In genomic region chr4:1294891-1295290, GRCh38 we compare ENCODE assay signal across 19 cellular contexts. TPM values are rescaled to one million over a fixed set of nuclear protein-coding genes. Genes with fewer than 3 reads are reported as not detected.
DNase-seq lines count a peak whose midpoint lies in the region; ATAC-seq and TF ChIP-seq lines count a peak whose summit lies in the region.
"Had no signal": no experiment of that assay in that cellular context is flagged by ENCODE, and none has a peak within 500 bp of the region (broad histone marks: within the 10 kb centered on the region; RNA-seq: fewer than 3 reads in every experiment).

No MANE protein-coding gene starts in this region.

- intact Hi-C loops in vagina (cut with DNase I): no loop called here

- no peaks in the 10 kb centered on the region for H3K9me3 Mint-ChIP-seq in activated naive CD8-positive, alpha-beta T cell treated with anti-CD3 and anti-CD28 coated beads for 36 hours
- no peaks in the 10 kb centered on the region for H3K9me3 Mint-ChIP-seq in activated naive CD8-positive, alpha-beta T cell treated with anti-CD3 and anti-CD28 coated beads, Interleukin-2, amount 50 U/mL, for 24 hours
- H3K9me3 Mint-ChIP-seq in immature natural killer cell: no peaks in the 10 kb centered on the region
- no peaks in the 10 kb centered on the region for H3K9me3 Mint-ChIP-seq in stimulated activated effector memory CD8-positive, alpha-beta T cell treated with anti-CD3 and anti-CD28 coated beads, Interleukin-12 subunit alpha, Interleukin-12 subunit beta, amount 100 ng/mL, for 72 hours
- H3K9me3 Mint-ChIP-seq: activated naive CD4-positive, alpha-beta T cell treated with anti-CD3 and anti-CD28 coated beads for 36 hours; CD8-positive, alpha-beta memory T cell had no signal

- H3K4me3 Mint-ChIP-seq in activated naive CD8-positive, alpha-beta T cell treated with anti-CD3 and anti-CD28 coated beads for 36 hours: no peak overlapping the region
- no peak overlapping the region for H3K4me3 Mint-ChIP-seq in activated naive CD8-positive, alpha-beta T cell treated with anti-CD3 and anti-CD28 coated beads, Interleukin-2, amount 50 U/mL, for 24 hours
- peak overlapping the region; percentile 31 for H3K4me3 Mint-ChIP-seq in T-helper 17 cell
- no peak overlapping the region for H3K4me3 Mint-ChIP-seq in immature natural killer cell
- H3K4me3 Mint-ChIP-seq in stimulated activated effector memory CD8-positive, alpha-beta T cell treated with anti-CD3 and anti-CD28 coated beads, Interleukin-12 subunit alpha, Interleukin-12 subunit beta, amount 100 ng/mL, for 72 hours: no peak overlapping the region
- H3K4me3 Mint-ChIP-seq: activated naive CD4-positive, alpha-beta T cell treated with anti-CD3 and anti-CD28 coated beads for 36 hours had no signal

- no peak for TF ChIP-seq POLR2A in vagina (IDR thresholded peaks at IDR 0.05)

- H3K9me3 ChIP-seq in T-helper 17 cell (ENCODE audit: control insufficient read depth, low read length, poor library complexity, severe bottlenecking) (no peaks in the 10 kb centered on the region), vagina (no peaks in the 10 kb centered on the region)
- H3K9me3 ChIP-seq: breast epithelium, stomach had no signal

- no peak overlapping the region for H3K27ac ChIP-seq in vagina

- H3K27ac Mint-ChIP-seq in activated naive CD8-positive, alpha-beta T cell treated with anti-CD3 and anti-CD28 coated beads for 36 hours: peak overlapping the region; percentile 56
- no peak overlapping the region for H3K27ac Mint-ChIP-seq in activated naive CD8-positive, alpha-beta T cell treated with anti-CD3 and anti-CD28 coated beads, Interleukin-2, amount 50 U/mL, for 24 hours
- no peak overlapping the region for H3K27ac Mint-ChIP-seq in T-helper 17 cell
- H3K27ac Mint-ChIP-seq in immature natural killer cell: peak overlapping the region in 4 of 6 donors; percentile 19 to 79 (median 59)
- H3K27ac Mint-ChIP-seq in stimulated activated effector memory CD8-positive, alpha-beta T cell treated with anti-CD3 and anti-CD28 coated beads, Interleukin-12 subunit alpha, Interleukin-12 subunit beta, amount 100 ng/mL, for 72 hours: peak overlapping the region; percentile 65
- H3K27ac Mint-ChIP-seq: activated naive CD4-positive, alpha-beta T cell treated with anti-CD3 and anti-CD28 coated beads for 36 hours had no signal

- H3K27me3 ChIP-seq in vagina: no peaks in the 10 kb centered on the region
- H3K27me3 ChIP-seq: breast epithelium, stomach had no signal

- no peaks in the 10 kb centered on the region for H3K27me3 Mint-ChIP-seq in activated naive CD8-positive, alpha-beta T cell treated with anti-CD3 and anti-CD28 coated beads for 36 hours
- H3K27me3 Mint-ChIP-seq in activated naive CD8-positive, alpha-beta T cell treated with anti-CD3 and anti-CD28 coated beads, Interleukin-2, amount 50 U/mL, for 24 hours: no peaks in the 10 kb centered on the region
- H3K27me3 Mint-ChIP-seq in T-helper 17 cell: no peaks in the 10 kb centered on the region
- peaks cover 5 to 6% (median 5%) of the 10 kb centered on the region in 3 donors for H3K27me3 Mint-ChIP-seq in immature natural killer cell (ENCODE audit: low read depth in 3 of 3)

- DNase-seq in activated naive CD8-positive, alpha-beta T cell treated with anti-CD3 and anti-CD28 coated beads for 36 hours: no peak
- no peak for DNase-seq in activated naive CD8-positive, alpha-beta T cell treated with anti-CD3 and anti-CD28 coated beads, Interleukin-2, amount 50 U/mL, for 24 hours
- DNase-seq in T-helper 17 cell (no peak), immature natural killer cell (no peak), vagina (ENCODE audit: extremely low spot score in 2 of 2) (no peak)
- DNase-seq in stimulated activated effector memory CD8-positive, alpha-beta T cell treated with anti-CD3 and anti-CD28 coated beads, Interleukin-12 subunit alpha, Interleukin-12 subunit beta, amount 100 ng/mL, for 72 hours (ENCODE audit: low spot score in 2 of 2): no peak
- DNase-seq: activated naive CD4-positive, alpha-beta T cell treated with anti-CD3 and anti-CD28 coated beads for 36 hours; CD8-positive, alpha-beta memory T cell; effector CD4-positive, alpha-beta T cell; hippocampal formation; left colon; NCI-H1417; NCI-H2227 treated with DMSO at 0.1 percent for 48 hours; NK-92 treated with Interleukin-12 subunit alpha and Interleukin-12 subunit beta, amount 100 ng/mL, for 24 hours; stimulated activated CD4-positive, alpha-beta T cell treated with anti-CD3 and anti-CD28 coated beads, Interleukin-12 subunit alpha, Interleukin-12 subunit beta, amount 100 ng/mL, for 4 hours; stomach had no signal

- ATAC-seq in activated naive CD8-positive, alpha-beta T cell treated with anti-CD3 and anti-CD28 coated beads, Interleukin-2, amount 50 U/mL, for 24 hours: no peak
- ATAC-seq in T-helper 17 cell (no peak), HG03469 (IDR thresholded peaks at IDR 0.05; ENCODE audit: unreplicated experiment) (no peak), GM18858 (IDR thresholded peaks at IDR 0.05; ENCODE audit: unreplicated experiment) (no peak)
- ATAC-seq in stimulated activated effector memory CD8-positive, alpha-beta T cell treated with anti-CD3 and anti-CD28 coated beads, Interleukin-12 subunit alpha, Interleukin-12 subunit beta, amount 100 ng/mL, for 72 hours: no peak
- ATAC-seq: left colon had no signal

- peaks cover 54% of the 10 kb centered on the region for H3K4me1 ChIP-seq in vagina

- no peak overlapping the region for H3K4me3 ChIP-seq in vagina

- H3K36me3 ChIP-seq in vagina: peaks cover 0 to 17% of the 10 kb centered on the region in 2 donors
- H3K36me3 ChIP-seq: breast epithelium had no signal

- TF ChIP-seq CTCF in vagina (IDR thresholded peaks at IDR 0.05): no peak

- H3K4me1 Mint-ChIP-seq in activated naive CD8-positive, alpha-beta T cell treated with anti-CD3 and anti-CD28 coated beads for 36 hours: peaks cover 44% of the 10 kb centered on the region
- peaks cover 50% of the 10 kb centered on the region for H3K4me1 Mint-ChIP-seq in activated naive CD8-positive, alpha-beta T cell treated with anti-CD3 and anti-CD28 coated beads, Interleukin-2, amount 50 U/mL, for 24 hours
- H3K4me1 Mint-ChIP-seq in T-helper 17 cell (peaks cover 52% of the 10 kb centered on the region), immature natural killer cell (peaks cover 57 to 77% of the 10 kb centered on the region in 2 donors)
- H3K4me1 Mint-ChIP-seq in stimulated activated effector memory CD8-positive, alpha-beta T cell treated with anti-CD3 and anti-CD28 coated beads, Interleukin-12 subunit alpha, Interleukin-12 subunit beta, amount 100 ng/mL, for 72 hours: peaks cover 83% of the 10 kb centered on the region

- H3K36me3 Mint-ChIP-seq in activated naive CD8-positive, alpha-beta T cell treated with anti-CD3 and anti-CD28 coated beads for 36 hours: peaks cover 12% of the 10 kb centered on the region
- H3K36me3 Mint-ChIP-seq in activated naive CD8-positive, alpha-beta T cell treated with anti-CD3 and anti-CD28 coated beads, Interleukin-2, amount 50 U/mL, for 24 hours (ENCODE audit: low read depth): peaks cover 29% of the 10 kb centered on the region
- H3K36me3 Mint-ChIP-seq in T-helper 17 cell (ENCODE audit: low read depth): peaks cover 8% of the 10 kb centered on the region
- H3K36me3 Mint-ChIP-seq in immature natural killer cell: peaks cover 4 to 8% (median 8%) of the 10 kb centered on the region in 3 donors
- H3K36me3 Mint-ChIP-seq in stimulated activated effector memory CD8-positive, alpha-beta T cell treated with anti-CD3 and anti-CD28 coated beads, Interleukin-12 subunit alpha, Interleukin-12 subunit beta, amount 100 ng/mL, for 72 hours: peaks cover 60% of the 10 kb centered on the region

RNA-seq across cellular contexts. Expression of gene MAEA, which starts 5.2 kb away (rescaled TPM):
- total RNA-seq in activated naive CD8-positive, alpha-beta T cell treated with anti-CD3 and anti-CD28 coated beads for 36 hours: 10 to 100 TPM; 51.3 to 53.2 TPM
- total RNA-seq in T-helper 17 cell (10 to 100 TPM; 46.9 to 75.8 TPM), vagina (103 TPM)
- 10 to 100 TPM; 60.7 to 76.0 (median 72.9) TPM for polyA plus RNA-seq in immature natural killer cell

RNA-seq across cellular contexts. Expression of gene CTBP1, which starts 46.0 kb away (rescaled TPM):
- total RNA-seq in activated naive CD8-positive, alpha-beta T cell treated with anti-CD3 and anti-CD28 coated beads for 36 hours: 100 to 1,000 TPM; 135 to 141 TPM
- 100 to 1,000 TPM; 164 to 184 TPM for total RNA-seq in T-helper 17 cell
- polyA plus RNA-seq in immature natural killer cell: 100 to 1,000 TPM in 1 of 3 donors, 10 to 100 TPM in 2; 72.1 to 110 (median 77.7) TPM
- 93.1 TPM for total RNA-seq in vagina

RNA-seq across cellular contexts. Expression of gene UVSSA, which starts 52.1 kb away (rescaled TPM):
- 10 to 100 TPM; 13.2 to 14.1 TPM for total RNA-seq in activated naive CD8-positive, alpha-beta T cell treated with anti-CD3 and anti-CD28 coated beads for 36 hours
- total RNA-seq in T-helper 17 cell (10 to 100 TPM; 36.0 to 37.1 TPM), vagina (25.5 TPM)
- polyA plus RNA-seq in immature natural killer cell: 1 to 10 TPM; 3.2 to 7.0 (median 4.0) TPM

Comparison
In these comparisons a context has a peak if more than half of its experiments do, and no peak if none do; other contexts are left out.
1. H3K27ac Mint-ChIP-seq: peak in activated naive CD8-positive, alpha-beta T cell treated with anti-CD3 and anti-CD28 coated beads for 36 hours (single experiment), immature natural killer cell (4 of 6) and stimulated activated effector memory CD8-positive, alpha-beta T cell treated with anti-CD3 and anti-CD28 coated beads, Interleukin-12 subunit alpha, Interleukin-12 subunit beta, amount 100 ng/mL, for 72 hours (single experiment); none in activated naive CD8-positive, alpha-beta T cell treated with anti-CD3 and anti-CD28 coated beads, Interleukin-2, amount 50 U/mL, for 24 hours (single experiment) and T-helper 17 cell (single experiment).